Comparison of ENCODE assay signal across 1 cellular context in genomic region chr21:45457161-45457831, GRCh38.
TF ChIP-seq lines count a peak whose summit lies in the region.

No MANE protein-coding gene starts in this region.

TF ChIP-seq in IMR-90, 13 proteins besides CTCF, POLR2A, EP300 and RAD21 (continued from another document):
- TF ChIP-seq ELK1 (IDR thresholded peaks at IDR 0.05; ENCODE audit: borderline replicate concordance, low read depth, low read length): no peak
- TF ChIP-seq, protein P1, sequence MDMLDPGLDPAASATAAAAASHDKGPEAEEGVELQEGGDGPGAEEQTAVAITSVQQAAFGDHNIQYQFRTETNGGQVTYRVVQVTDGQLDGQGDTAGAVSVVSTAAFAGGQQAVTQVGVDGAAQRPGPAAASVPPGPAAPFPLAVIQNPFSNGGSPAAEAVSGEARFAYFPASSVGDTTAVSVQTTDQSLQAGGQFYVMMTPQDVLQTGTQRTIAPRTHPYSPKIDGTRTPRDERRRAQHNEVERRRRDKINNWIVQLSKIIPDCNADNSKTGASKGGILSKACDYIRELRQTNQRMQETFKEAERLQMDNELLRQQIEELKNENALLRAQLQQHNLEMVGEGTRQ (IDR thresholded peaks at IDR 0.05; ENCODE audit: low read depth, low read length): no peak
- TF ChIP-seq RCOR1 (IDR thresholded peaks at IDR 0.05; ENCODE audit: insufficient replicate concordance, low read length): no peak
- no peak for TF ChIP-seq NFE2L2 (IDR thresholded peaks at IDR 0.05; ENCODE audit: low read depth, low read length)
- no peak for TF ChIP-seq RFX5 (IDR thresholded peaks at IDR 0.05; ENCODE audit: low read depth, low read length)
- TF ChIP-seq MXI1 (IDR thresholded peaks at IDR 0.05; ENCODE audit: borderline replicate concordance, low read depth, low read length): no peak
- TF ChIP-seq BHLHE40 (IDR thresholded peaks at IDR 0.05; ENCODE audit: low read depth, low read length): no peak
- TF ChIP-seq MAFK (IDR thresholded peaks at IDR 0.05; ENCODE audit: low read depth, low read length): no peak
- no peak for TF ChIP-seq MAZ (IDR thresholded peaks at IDR 0.05; ENCODE audit: borderline replicate concordance, low read depth, low read length)
- no peak for TF ChIP-seq CHD1 (IDR thresholded peaks at IDR 0.05; ENCODE audit: low read depth, low read length)
- no peak for TF ChIP-seq SMC3 (IDR thresholded peaks at IDR 0.05; ENCODE audit: low read depth, low read length)
- no peak for TF ChIP-seq FOS (IDR thresholded peaks at IDR 0.05; ENCODE audit: low read depth, low read length)
